In genomic region chr2:233093721-233094120, GRCh38 we compare ENCODE assay signal across 1 cellular context.
TF ChIP-seq lines count a peak whose summit lies in the region.

No MANE protein-coding gene starts in this region.

TF ChIP-seq in HepG2, 621 proteins besides CTCF, POLR2A, EP300 and RAD21:
- TF ChIP-seq KMT2B (CRISPR knock-in tag; IDR thresholded peaks at IDR 0.05) (no peak), ZNF468 (CRISPR knock-in tag; IDR thresholded peaks at IDR 0.05) (no peak), ZBTB42 (CRISPR knock-in tag; IDR thresholded peaks at IDR 0.05) (no peak), GATAD2A (CRISPR knock-in tag; IDR thresholded peaks at IDR 0.05) (no peak), ZNF460 (CRISPR knock-in tag; IDR thresholded peaks at IDR 0.05; ENCODE audit: borderline replicate concordance) (no peak), CSRNP1 (CRISPR knock-in tag; IDR thresholded peaks at IDR 0.05) (no peak), NBN (conservative IDR thresholded peaks at IDR 0.05) (no peak), ZBTB2 (CRISPR knock-in tag; IDR thresholded peaks at IDR 0.05; ENCODE audit: low read depth) (no peak), ZFX (CRISPR knock-in tag; IDR thresholded peaks at IDR 0.05; ENCODE audit: low read depth) (no peak), MAFG (CRISPR knock-in tag; IDR thresholded peaks at IDR 0.05) (no peak), IKZF1 (IDR thresholded peaks at IDR 0.05) (no peak), TBP (CRISPR knock-in tag; IDR thresholded peaks at IDR 0.05) (no peak), GPBP1L1 (CRISPR knock-in tag; IDR thresholded peaks at IDR 0.05) (no peak), FOSL1 (CRISPR knock-in tag; IDR thresholded peaks at IDR 0.05; ENCODE audit: borderline replicate concordance) (no peak)
- TF ChIP-seq, protein P1, sequence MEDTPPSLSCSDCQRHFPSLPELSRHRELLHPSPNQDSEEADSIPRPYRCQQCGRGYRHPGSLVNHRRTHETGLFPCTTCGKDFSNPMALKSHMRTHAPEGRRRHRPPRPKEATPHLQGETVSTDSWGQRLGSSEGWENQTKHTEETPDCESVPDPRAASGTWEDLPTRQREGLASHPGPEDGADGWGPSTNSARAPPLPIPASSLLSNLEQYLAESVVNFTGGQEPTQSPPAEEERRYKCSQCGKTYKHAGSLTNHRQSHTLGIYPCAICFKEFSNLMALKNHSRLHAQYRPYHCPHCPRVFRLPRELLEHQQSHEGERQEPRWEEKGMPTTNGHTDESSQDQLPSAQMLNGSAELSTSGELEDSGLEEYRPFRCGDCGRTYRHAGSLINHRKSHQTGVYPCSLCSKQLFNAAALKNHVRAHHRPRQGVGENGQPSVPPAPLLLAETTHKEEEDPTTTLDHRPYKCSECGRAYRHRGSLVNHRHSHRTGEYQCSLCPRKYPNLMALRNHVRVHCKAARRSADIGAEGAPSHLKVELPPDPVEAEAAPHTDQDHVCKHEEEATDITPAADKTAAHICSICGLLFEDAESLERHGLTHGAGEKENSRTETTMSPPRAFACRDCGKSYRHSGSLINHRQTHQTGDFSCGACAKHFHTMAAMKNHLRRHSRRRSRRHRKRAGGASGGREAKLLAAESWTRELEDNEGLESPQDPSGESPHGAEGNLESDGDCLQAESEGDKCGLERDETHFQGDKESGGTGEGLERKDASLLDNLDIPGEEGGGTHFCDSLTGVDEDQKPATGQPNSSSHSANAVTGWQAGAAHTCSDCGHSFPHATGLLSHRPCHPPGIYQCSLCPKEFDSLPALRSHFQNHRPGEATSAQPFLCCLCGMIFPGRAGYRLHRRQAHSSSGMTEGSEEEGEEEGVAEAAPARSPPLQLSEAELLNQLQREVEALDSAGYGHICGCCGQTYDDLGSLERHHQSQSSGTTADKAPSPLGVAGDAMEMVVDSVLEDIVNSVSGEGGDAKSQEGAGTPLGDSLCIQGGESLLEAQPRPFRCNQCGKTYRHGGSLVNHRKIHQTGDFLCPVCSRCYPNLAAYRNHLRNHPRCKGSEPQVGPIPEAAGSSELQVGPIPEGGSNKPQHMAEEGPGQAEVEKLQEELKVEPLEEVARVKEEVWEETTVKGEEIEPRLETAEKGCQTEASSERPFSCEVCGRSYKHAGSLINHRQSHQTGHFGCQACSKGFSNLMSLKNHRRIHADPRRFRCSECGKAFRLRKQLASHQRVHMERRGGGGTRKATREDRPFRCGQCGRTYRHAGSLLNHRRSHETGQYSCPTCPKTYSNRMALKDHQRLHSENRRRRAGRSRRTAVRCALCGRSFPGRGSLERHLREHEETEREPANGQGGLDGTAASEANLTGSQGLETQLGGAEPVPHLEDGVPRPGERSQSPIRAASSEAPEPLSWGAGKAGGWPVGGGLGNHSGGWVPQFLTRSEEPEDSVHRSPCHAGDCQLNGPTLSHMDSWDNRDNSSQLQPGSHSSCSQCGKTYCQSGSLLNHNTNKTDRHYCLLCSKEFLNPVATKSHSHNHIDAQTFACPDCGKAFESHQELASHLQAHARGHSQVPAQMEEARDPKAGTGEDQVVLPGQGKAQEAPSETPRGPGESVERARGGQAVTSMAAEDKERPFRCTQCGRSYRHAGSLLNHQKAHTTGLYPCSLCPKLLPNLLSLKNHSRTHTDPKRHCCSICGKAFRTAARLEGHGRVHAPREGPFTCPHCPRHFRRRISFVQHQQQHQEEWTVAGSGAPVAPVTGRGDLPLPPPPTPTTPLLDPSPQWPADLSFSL (CRISPR knock-in tag; IDR thresholded peaks at IDR 0.05) = no peak
- TF ChIP-seq, protein P2, sequence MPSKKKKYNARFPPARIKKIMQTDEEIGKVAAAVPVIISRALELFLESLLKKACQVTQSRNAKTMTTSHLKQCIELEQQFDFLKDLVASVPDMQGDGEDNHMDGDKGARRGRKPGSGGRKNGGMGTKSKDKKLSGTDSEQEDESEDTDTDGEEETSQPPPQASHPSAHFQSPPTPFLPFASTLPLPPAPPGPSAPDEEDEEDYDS (CRISPR knock-in tag; IDR thresholded peaks at IDR 0.05) = no peak
